15 cellular contexts compared by ENCODE assay signal in genomic region chr5:39998518-39998917, GRCh38.
"Had no signal": no experiment of that assay in that cellular context is flagged by ENCODE, and none has a peak within 500 bp of the region (broad histone marks: within the 10 kb centered on the region; RNA-seq: fewer than 3 reads in every experiment).

No MANE protein-coding gene starts in this region.

- H3K36me3 Mint-ChIP-seq: memory B cell, WTC11 had no signal

- H3K9me3 Mint-ChIP-seq: activated naive CD8-positive, alpha-beta T cell treated with anti-CD3 and anti-CD28 coated beads, Interleukin-2, amount 50 U/mL, for 24 hours; activated T-helper 1 cell treated with anti-CD3 and anti-CD28 coated beads, Interleukin-12 subunit alpha, Interleukin-12 subunit beta, Interleukin-2, Interleukin-4 antibody, amounts not matched to agents 30 ng/mL and 10 ng/mL and 1 ng/mL, durations not matched to agents 14 hours and 24 hours and 36 hours had no signal

- H3K27me3 Mint-ChIP-seq: memory B cell had no signal

- H3K27ac Mint-ChIP-seq: activated naive CD8-positive, alpha-beta T cell treated with anti-CD3 and anti-CD28 coated beads, Interleukin-2, amount 50 U/mL, for 24 hours; activated T-helper 1 cell treated with anti-CD3 and anti-CD28 coated beads, Interleukin-12 subunit alpha, Interleukin-12 subunit beta, Interleukin-2, Interleukin-4 antibody, amounts not matched to agents 30 ng/mL and 10 ng/mL and 1 ng/mL, durations not matched to agents 14 hours and 24 hours and 36 hours; memory B cell; WTC11 had no signal

- H3K4me1 ChIP-seq: prostate gland, thyroid gland, vagina had no signal

- H3K4me1 Mint-ChIP-seq: activated naive CD8-positive, alpha-beta T cell treated with anti-CD3 and anti-CD28 coated beads, Interleukin-2, amount 50 U/mL, for 24 hours; memory B cell; WTC11 had no signal

- H3K9me3 ChIP-seq: prostate gland, thyroid gland, vagina had no signal

- H3K4me3 Mint-ChIP-seq: activated naive CD8-positive, alpha-beta T cell treated with anti-CD3 and anti-CD28 coated beads, Interleukin-2, amount 50 U/mL, for 24 hours; activated T-helper 1 cell treated with anti-CD3 and anti-CD28 coated beads, Interleukin-12 subunit alpha, Interleukin-12 subunit beta, Interleukin-2, Interleukin-4 antibody, amounts not matched to agents 30 ng/mL and 10 ng/mL and 1 ng/mL, durations not matched to agents 14 hours and 24 hours and 36 hours; memory B cell; nephron; WTC11 had no signal

- H3K36me3 ChIP-seq: prostate gland, thyroid gland, vagina had no signal

- H3K27ac ChIP-seq: coronary artery, epithelial cell of prostate, prostate gland, skin epidermis, thyroid gland, vagina had no signal

- DNase-seq: activated CD4-positive, alpha-beta T cell treated with anti-CD3 and anti-CD28 coated beads for 48 hours; activated naive CD4-positive, alpha-beta T cell treated with Interleukin-2 at 50 U/mL for 16 hours; activated naive CD8-positive, alpha-beta T cell treated with anti-CD3 and anti-CD28 coated beads, Interleukin-2, amount 50 U/mL, for 24 hours; effector memory CD4-positive, alpha-beta T cell; glutamatergic neuron; thyroid gland had no signal

- H3K27me3 ChIP-seq: thyroid gland, vagina had no signal

- H3K4me3 ChIP-seq: coronary artery, prostate gland, skin epidermis, thyroid gland, vagina had no signal
